ENCODE assay signal across 18 cellular contexts in the genomic region with DNA sequence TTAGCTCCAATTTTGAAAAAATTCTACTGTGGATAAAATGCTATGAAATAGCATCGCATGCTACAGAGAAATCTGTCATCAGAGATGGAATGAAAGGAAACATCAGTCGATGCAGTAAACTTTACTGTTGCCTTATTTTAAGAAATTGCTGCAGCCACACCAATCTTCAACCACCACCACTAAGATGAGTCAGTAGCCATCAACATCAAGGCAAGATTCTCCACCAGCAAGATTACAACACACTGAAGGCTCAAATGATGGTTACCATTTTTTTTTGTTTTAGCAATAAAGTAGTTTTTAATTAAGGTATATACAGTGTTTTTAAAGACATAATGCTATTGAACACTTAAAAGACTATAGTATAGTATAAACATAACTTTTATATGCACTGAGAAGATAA.
"Had no signal": no experiment of that assay in that cellular context is flagged by ENCODE, and none has a peak within 500 bp of the region (broad histone marks: within the 10 kb centered on the region; RNA-seq: fewer than 3 reads in every experiment).

No MANE protein-coding gene starts in this region.

- FAIRE-seq: endometrium had no signal

- H3K36me3 ChIP-seq: esophagus muscularis mucosa, gastrocnemius medialis, upper lobe of right lung had no signal

- H3K4me2 ChIP-seq: hepatocyte had no signal

- H3K4me3 ChIP-seq: esophagus muscularis mucosa, gastrocnemius medialis, hepatocyte, testis, upper lobe of right lung had no signal

- H3K79me2 ChIP-seq: hepatocyte, parathyroid adenoma had no signal

- H3K9me3 ChIP-seq: esophagus muscularis mucosa, gastrocnemius medialis, testis, upper lobe of right lung had no signal

- H3K4me3 Mint-ChIP-seq: activated CD8-positive, alpha-beta T cell treated with anti-CD3 and anti-CD28 coated beads for 36 hours; activated naive CD8-positive, alpha-beta T cell treated with anti-CD3 and anti-CD28 coated beads, Interleukin-2, amount 10 ng/mL, durations not matched to agents 7 days and 5 days; activated T-cell treated with anti-CD3 and anti-CD28 coated beads, Interleukin-2, amount 50 U/mL, for 72 hours; stimulated activated naive CD8-positive, alpha-beta T cell treated with anti-CD3 and anti-CD28 coated beads, Interleukin-15, Interleukin-2, amounts not matched to agents 100 ng/mL and 50 ng/mL, for 24 hours had no signal

- H3K27me3 Mint-ChIP-seq: activated CD8-positive, alpha-beta T cell treated with anti-CD3 and anti-CD28 coated beads for 36 hours; activated naive CD8-positive, alpha-beta T cell treated with anti-CD3 and anti-CD28 coated beads, Interleukin-2, amount 10 ng/mL, durations not matched to agents 7 days and 5 days; stimulated activated naive CD8-positive, alpha-beta T cell treated with anti-CD3 and anti-CD28 coated beads, Interleukin-15, Interleukin-2, amounts not matched to agents 100 ng/mL and 50 ng/mL, for 24 hours had no signal

- H3K27ac ChIP-seq: esophagus muscularis mucosa, gastrocnemius medialis, hepatocyte, parathyroid adenoma, testis, upper lobe of right lung had no signal

- DNase-seq: activated CD4-positive, alpha-beta T cell treated with anti-CD3 and anti-CD28 coated beads for 4 hours; activated CD8-positive, alpha-beta memory T cell treated with anti-CD3 and anti-CD28 coated beads, Interleukin-2, amount 50 U/mL, for 4 hours; activated CD8-positive, alpha-beta T cell treated with anti-CD3 and anti-CD28 coated beads for 36 hours; activated naive CD8-positive, alpha-beta T cell treated with anti-CD3 and anti-CD28 coated beads, Interleukin-2, amount 10 ng/mL, durations not matched to agents 7 days and 5 days; activated T-cell treated with anti-CD3 and anti-CD28 coated beads, Interleukin-2, amount 50 U/mL, for 72 hours; aorta; gastrocnemius medialis; retina; stimulated activated CD4-positive, alpha-beta T cell treated with anti-CD3 and anti-CD28 coated beads, Interleukin-15, amount 100 ng/mL, for 24 hours; stimulated activated CD4-positive, alpha-beta T cell treated with anti-CD3 and anti-CD28 coated beads, Interleukin-4, amount 100 ng/mL, for 24 hours; T-helper 9 cell; testis; upper lobe of right lung had no signal

- H3K27ac Mint-ChIP-seq: activated CD8-positive, alpha-beta T cell treated with anti-CD3 and anti-CD28 coated beads for 36 hours; activated naive CD8-positive, alpha-beta T cell treated with anti-CD3 and anti-CD28 coated beads, Interleukin-2, amount 10 ng/mL, durations not matched to agents 7 days and 5 days; activated T-cell treated with anti-CD3 and anti-CD28 coated beads, Interleukin-2, amount 50 U/mL, for 72 hours; stimulated activated naive CD8-positive, alpha-beta T cell treated with anti-CD3 and anti-CD28 coated beads, Interleukin-15, Interleukin-2, amounts not matched to agents 100 ng/mL and 50 ng/mL, for 24 hours had no signal

- ATAC-seq: activated CD8-positive, alpha-beta T cell treated with anti-CD3 and anti-CD28 coated beads for 36 hours; activated T-cell treated with anti-CD3 and anti-CD28 coated beads, Interleukin-2, amount 50 U/mL, for 72 hours; gastrocnemius medialis; upper lobe of right lung had no signal

- H3K9me3 Mint-ChIP-seq: activated CD8-positive, alpha-beta T cell treated with anti-CD3 and anti-CD28 coated beads for 36 hours; activated T-cell treated with anti-CD3 and anti-CD28 coated beads, Interleukin-2, amount 50 U/mL, for 72 hours; stimulated activated naive CD8-positive, alpha-beta T cell treated with anti-CD3 and anti-CD28 coated beads, Interleukin-15, Interleukin-2, amounts not matched to agents 100 ng/mL and 50 ng/mL, for 24 hours had no signal

- H2AFZ ChIP-seq: hepatocyte, parathyroid adenoma had no signal

- H3K9ac ChIP-seq: parathyroid adenoma had no signal

- H3K27me3 ChIP-seq: esophagus muscularis mucosa, gastrocnemius medialis, hepatocyte, testis, upper lobe of right lung had no signal
